14 cellular contexts compared by ENCODE assay signal in the genomic region with DNA sequence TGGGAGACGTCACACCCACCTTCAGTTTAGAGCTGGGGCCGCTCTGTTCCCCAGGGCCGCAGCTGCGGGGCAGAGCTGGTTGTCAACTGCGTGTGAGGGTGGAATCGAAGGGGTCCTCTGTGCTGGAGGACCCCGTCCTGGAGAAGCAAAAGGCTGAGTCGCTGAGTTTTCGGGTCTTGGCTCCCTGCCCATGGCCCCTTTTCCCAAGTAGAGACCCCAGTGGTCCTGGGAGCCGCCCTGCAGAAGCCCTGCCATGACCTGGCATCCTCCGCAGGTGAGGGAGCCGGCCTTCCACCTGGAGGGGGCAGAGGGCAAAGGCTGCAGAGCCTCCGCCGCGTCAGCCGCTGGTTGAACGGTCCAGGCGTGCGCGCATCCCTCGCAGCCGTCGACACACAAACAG.
"Had no signal": no experiment of that assay in that cellular context is flagged by ENCODE, and none has a peak within 500 bp of the region (broad histone marks: within the 10 kb centered on the region; RNA-seq: fewer than 3 reads in every experiment).

No MANE protein-coding gene starts in this region.

- H3K36me3 Mint-ChIP-seq: activated naive CD8-positive, alpha-beta T cell treated with anti-CD3 and anti-CD28 coated beads for 36 hours had no signal

- H3K9me3 ChIP-seq: esophagus muscularis mucosa, stomach, uterus had no signal

- H3K4me1 ChIP-seq: uterus had no signal

- H3K27me3 ChIP-seq: uterus had no signal

- H3K36me3 ChIP-seq: esophagus muscularis mucosa, stomach, uterus had no signal

- H3K27ac ChIP-seq: esophagus muscularis mucosa, stomach had no signal

- H3K4me3 ChIP-seq: esophagus muscularis mucosa, stomach, uterus had no signal

- H3K27ac Mint-ChIP-seq: activated naive CD8-positive, alpha-beta T cell treated with anti-CD3 and anti-CD28 coated beads for 36 hours; naive B cell had no signal

- H3K4me3 Mint-ChIP-seq: activated naive CD8-positive, alpha-beta T cell treated with anti-CD3 and anti-CD28 coated beads for 36 hours; naive B cell had no signal

- H3K9me3 Mint-ChIP-seq: activated naive CD8-positive, alpha-beta T cell treated with anti-CD3 and anti-CD28 coated beads for 36 hours had no signal

- DNase-seq: activated CD4-positive, alpha-beta T cell treated with anti-CD3 and anti-CD28 coated beads, Interleukin-2, amount 50 U/mL, for 4 hours; activated CD4-positive, CD25-positive, alpha-beta regulatory T cell treated with anti-CD3 and anti-CD28 coated beads, Interleukin-2, amount 50 U/mL, for 72 hours; activated gamma-delta T cell; activated naive CD8-positive, alpha-beta T cell treated with anti-CD3 and anti-CD28 coated beads for 36 hours; activated T-cell treated with anti-CD3 and anti-CD28 coated beads, Interleukin-2, amount 50 U/mL, for 1 hour; foreskin fibroblast; glutamatergic neuron; naive B cell; occipital lobe; stimulated activated CD4-positive, alpha-beta T cell treated with anti-CD3 and anti-CD28 coated beads, Interleukin-4, amount 100 ng/mL, for 4 hours; stomach; T-helper 9 cell; uterus had no signal

- H3K4me1 Mint-ChIP-seq: activated naive CD8-positive, alpha-beta T cell treated with anti-CD3 and anti-CD28 coated beads for 36 hours had no signal
